ENCODE assay signal across 23 cellular contexts in the genomic region with DNA sequence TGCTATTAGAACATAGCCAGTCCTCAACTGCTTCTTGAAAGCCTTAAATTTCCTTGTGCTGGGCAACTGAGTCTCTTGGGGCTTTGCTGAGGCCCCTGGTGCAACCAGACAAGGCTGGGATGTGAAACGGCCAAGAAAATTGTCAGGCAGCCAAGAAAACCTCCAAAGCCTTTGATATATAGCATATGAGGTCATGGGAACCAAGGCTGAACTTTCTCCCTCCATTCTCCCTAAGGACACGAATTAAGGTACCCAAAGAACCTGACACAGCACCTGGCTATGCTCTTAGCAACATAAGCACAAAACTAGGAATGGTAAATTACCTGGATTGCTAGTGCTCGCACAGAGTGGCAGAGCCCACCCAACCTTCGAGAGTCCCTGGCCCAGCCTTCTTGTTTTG.
DNase-seq lines count a peak whose midpoint lies in the region; ATAC-seq and TF ChIP-seq lines count a peak whose summit lies in the region.
"Had no signal": no experiment of that assay in that cellular context is flagged by ENCODE, and none has a peak within 500 bp of the region (broad histone marks: within the 10 kb centered on the region; RNA-seq: fewer than 3 reads in every experiment).

No MANE protein-coding gene starts in this region.

- H2BK12ac ChIP-seq in mesenchymal stem cell (ENCODE audit: low read length in 2 of 2), result no peak overlapping the region

- H4K8ac ChIP-seq in mesenchymal stem cell (ENCODE audit: low read length), result no peak overlapping the region

- H3K9ac ChIP-seq in BLaER1 (no peak overlapping the region), mesenchymal stem cell (ENCODE audit: low read length) (no peak overlapping the region)

- no peak overlapping the region for H2AFZ ChIP-seq in mesenchymal stem cell (ENCODE audit: low read depth, low read length)

- intact Hi-C loops in body of pancreas (cut with DNase I), result no loop called here

- no peak overlapping the region for H2BK15ac ChIP-seq in mesenchymal stem cell (ENCODE audit: low read depth, poor library complexity, severe bottlenecking)

- no peak for ATAC-seq in body of pancreas
- no peak for ATAC-seq in GM18907 (IDR thresholded peaks at IDR 0.05; ENCODE audit: unreplicated experiment)
- ATAC-seq: gastrocnemius medialis, T-helper 17 cell had no signal

- DNase-seq in HEK293T (ENCODE audit: extremely low spot score) (peak; percentile 52), body of pancreas (peak in 3 of 4 donors; percentile 27 to 43 (median 38)), mesenchymal stem cell (peak; percentile 55), suprapubic skin (ENCODE audit: low spot score in 2 of 2) (no peak), KG1 (lab: John Stamatoyannopoulos, UW) (no peak)
- DNase-seq in stimulated activated naive CD4-positive, alpha-beta T cell treated with Interleukin-2 at 50 U/mL for 16 hours (lab: John Stamatoyannopoulos, UW), result no peak
- DNase-seq: activated CD8-positive, alpha-beta memory T cell treated with anti-CD3 and anti-CD28 coated beads, Interleukin-2, amount 50 U/mL, for 4 hours; CD8-positive, alpha-beta memory T cell; dorsolateral prefrontal cortex; gastrocnemius medialis; Karpas-422; NCI-H1092; NCI-H2107; NCI-H748 treated with DMSO at 0.1 percent for 48 hours; stimulated activated CD4-positive, alpha-beta T cell treated with anti-CD3 and anti-CD28 coated beads, Interleukin-2, amount 100 ng/mL, for 24 hours; T-helper 17 cell had no signal

- H2AK5ac ChIP-seq in mesenchymal stem cell (ENCODE audit: low read length, severe bottlenecking), result no peak overlapping the region

- TF ChIP-seq EP300 in suprapubic skin (IDR thresholded peaks at IDR 0.05), result no peak

- H3K4me2 ChIP-seq in BLaER1, result 0 out of 2 replicates have a peak overlapping the region, but pooled peaks have one; percentile 1
- no peak overlapping the region for H3K4me2 ChIP-seq in mesenchymal stem cell (ENCODE audit: low read length, poor library complexity, severe bottlenecking)

- no peak overlapping the region for H3K4me3 ChIP-seq in BLaER1
- no peak overlapping the region for H3K4me3 ChIP-seq in body of pancreas
- H3K4me3 ChIP-seq in mesenchymal stem cell (ENCODE audit: insufficient read depth in 1 of 2, low read depth in 1 of 2, low read length in 2 of 2), result no peak overlapping the region
- no peak overlapping the region for H3K4me3 ChIP-seq in suprapubic skin
- H3K4me3 ChIP-seq: cardiac muscle cell, dorsolateral prefrontal cortex, gastrocnemius medialis, SJSA1, skin epidermis, tibial nerve had no signal

- H3K36me3 ChIP-seq in BLaER1 (no peaks in the 10 kb centered on the region), body of pancreas (replicated peaks in 1 of 2; ENCODE audit: insufficient read depth in 1 of 2, low read depth in 2 of 2) (no peaks in the 10 kb centered on the region), mesenchymal stem cell (ENCODE audit: control insufficient read depth in 1 of 2, insufficient read depth in 2 of 2, low read depth in 1 of 2, low read length in 2 of 2) (no peaks in the 10 kb centered on the region), suprapubic skin (no peaks in the 10 kb centered on the region)
- H3K36me3 ChIP-seq: cardiac muscle cell, gastrocnemius medialis, SJSA1, tibial nerve had no signal

- no peak overlapping the region for H3K18ac ChIP-seq in mesenchymal stem cell (ENCODE audit: low read depth in 1 of 2, low read length in 2 of 2)

- H2BK5ac ChIP-seq in mesenchymal stem cell (ENCODE audit: low read depth, low read length, poor library complexity, severe bottlenecking), result no peak overlapping the region

- no peak for TF ChIP-seq CTCF in body of pancreas (IDR thresholded peaks at IDR 0.05)
- no peak for TF ChIP-seq CTCF in suprapubic skin (IDR thresholded peaks at IDR 0.05)

- no peak overlapping the region for H3K23ac ChIP-seq in mesenchymal stem cell (ENCODE audit: low read length in 2 of 2)

- TF ChIP-seq POLR2A in body of pancreas (IDR thresholded peaks at IDR 0.05) (no peak), suprapubic skin (IDR thresholded peaks at IDR 0.05) (no peak)

- CTCF ChIA-PET in HEK293T (lab: Yijun Ruan, JAX), result no interaction called here

- H3K4me1 ChIP-seq in BLaER1, result peaks cover 7% of the 10 kb centered on the region
- no peaks in the 10 kb centered on the region for H3K4me1 ChIP-seq in body of pancreas
- no peaks in the 10 kb centered on the region for H3K4me1 ChIP-seq in mesenchymal stem cell (ENCODE audit: control insufficient read depth, insufficient read depth, low read depth, low read length)
- no peaks in the 10 kb centered on the region for H3K4me1 ChIP-seq in suprapubic skin
- H3K4me1 ChIP-seq: gastrocnemius medialis, SJSA1, tibial nerve had no signal

- no peak overlapping the region for H3K27ac ChIP-seq in BLaER1
- H3K27ac ChIP-seq in body of pancreas, result no peak overlapping the region
- H3K27ac ChIP-seq in mesenchymal stem cell (ENCODE audit: low read length, poor library complexity, severe bottlenecking), result no peak overlapping the region
- no peak overlapping the region for H3K27ac ChIP-seq in suprapubic skin
- H3K27ac ChIP-seq: cardiac muscle cell, dorsolateral prefrontal cortex, gastrocnemius medialis, SJSA1, skin epidermis, tibial nerve, VCaP had no signal

- H3K27me3 ChIP-seq in BLaER1 (no peaks in the 10 kb centered on the region), body of pancreas (no peaks in the 10 kb centered on the region), mesenchymal stem cell (ENCODE audit: control insufficient read depth in 1 of 2, insufficient read depth in 1 of 2, low read length in 2 of 2) (peaks cover 0 to 5% of the 10 kb centered on the region in 2 experiments), suprapubic skin (no peaks in the 10 kb centered on the region)
- H3K27me3 ChIP-seq: dorsolateral prefrontal cortex, gastrocnemius medialis, SJSA1, tibial nerve had no signal

- no peak overlapping the region for H3K4ac ChIP-seq in mesenchymal stem cell (ENCODE audit: low read depth in 1 of 2, low read length in 2 of 2)

- H4K91ac ChIP-seq in mesenchymal stem cell (ENCODE audit: low read length), result no peak overlapping the region

- no peaks in the 10 kb centered on the region for H3K79me1 ChIP-seq in mesenchymal stem cell (replicated peaks; ENCODE audit: low read length, poor library complexity, severe bottlenecking)

- no peak overlapping the region for H2BK120ac ChIP-seq in mesenchymal stem cell (ENCODE audit: low read depth, low read length)

- 26 to 41% methylated on average over 4 of the region's 4 CpGs for WGBS in body of pancreas, 2 donors
- 24% methylated on average over 3 of the region's 4 CpGs for WGBS in mesenchymal stem cell
- 35% methylated on average over 4 of the region's 4 CpGs for WGBS in suprapubic skin

- H3K9me3 ChIP-seq in BLaER1, result no peaks in the 10 kb centered on the region
- no peaks in the 10 kb centered on the region for H3K9me3 ChIP-seq in body of pancreas
- no peaks in the 10 kb centered on the region for H3K9me3 ChIP-seq in mesenchymal stem cell (ENCODE audit: control insufficient read depth, low read length)
- no peaks in the 10 kb centered on the region for H3K9me3 ChIP-seq in suprapubic skin
- H3K9me3 ChIP-seq: gastrocnemius medialis, SJSA1, tibial nerve had no signal

- POLR2A ChIA-PET in HEK293T (lab: Yijun Ruan, JAX), result no interaction called here

- no peak overlapping the region for H3K14ac ChIP-seq in mesenchymal stem cell (ENCODE audit: low read length in 2 of 2)

- no peaks in the 10 kb centered on the region for H4K20me1 ChIP-seq in BLaER1

TF ChIP-seq in HEK293T, 16 proteins besides CTCF, POLR2A, EP300 and RAD21:
- TF ChIP-seq, protein P1, sequence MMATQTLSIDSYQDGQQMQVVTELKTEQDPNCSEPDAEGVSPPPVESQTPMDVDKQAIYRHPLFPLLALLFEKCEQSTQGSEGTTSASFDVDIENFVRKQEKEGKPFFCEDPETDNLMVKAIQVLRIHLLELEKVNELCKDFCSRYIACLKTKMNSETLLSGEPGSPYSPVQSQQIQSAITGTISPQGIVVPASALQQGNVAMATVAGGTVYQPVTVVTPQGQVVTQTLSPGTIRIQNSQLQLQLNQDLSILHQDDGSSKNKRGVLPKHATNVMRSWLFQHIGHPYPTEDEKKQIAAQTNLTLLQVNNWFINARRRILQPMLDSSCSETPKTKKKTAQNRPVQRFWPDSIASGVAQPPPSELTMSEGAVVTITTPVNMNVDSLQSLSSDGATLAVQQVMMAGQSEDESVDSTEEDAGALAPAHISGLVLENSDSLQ (IDR thresholded peaks at IDR 0.05), result peak; percentile 72
- TF ChIP-seq SUZ12 (IDR thresholded peaks at IDR 0.05), result no peak
TF ChIP-seq in HEK293T: peak in this region for 1.

Comparison
In these comparisons a context has a peak if more than half of its experiments do, and no peak if none do; other contexts are left out.
1. DNase-seq: peak in HEK293T (single experiment), body of pancreas (3 of 4) and mesenchymal stem cell (single experiment); none in stimulated activated naive CD4-positive, alpha-beta T cell treated with Interleukin-2 at 50 U/mL for 16 hours (single experiment), suprapubic skin (0 of 2) and KG1 (single experiment).